In the genomic region with DNA sequence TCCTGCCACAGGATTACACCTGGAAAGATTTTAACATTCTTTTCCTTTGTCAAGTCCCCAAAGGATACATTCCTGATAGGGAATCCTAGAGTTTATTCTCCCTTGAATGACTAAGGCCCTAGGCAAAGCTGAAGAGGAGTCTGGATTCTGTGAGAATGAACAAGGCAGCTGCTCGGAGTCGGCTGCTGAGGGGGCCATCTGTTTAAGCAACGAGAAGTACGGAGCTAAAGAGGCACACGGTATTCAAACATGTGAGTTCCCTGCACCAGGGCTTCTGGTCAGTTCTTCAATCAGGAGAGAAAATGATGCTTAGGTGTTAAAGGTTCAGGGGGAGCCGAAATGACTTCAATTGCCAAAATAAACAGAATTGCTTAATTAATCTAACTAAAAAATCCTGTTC, we compare ENCODE assay signal across 12 cellular contexts.
A peak's percentile ranks its signal among the peaks of the same experiment; 100 is the strongest.
DNase-seq lines count a peak whose midpoint lies in the region; ATAC-seq and TF ChIP-seq lines count a peak whose summit lies in the region.
"Had no signal": no experiment of that assay in that cellular context is flagged by ENCODE, and none has a peak within 500 bp of the region (broad histone marks: within the 10 kb centered on the region; RNA-seq: fewer than 3 reads in every experiment).

No MANE protein-coding gene starts in this region.

- DNase-seq in GM23338 (ENCODE audit: low spot score) (peak; percentile 43), right atrium auricular region (ENCODE audit: low spot score) (peak; percentile 52), gastrocnemius medialis (no peak), activated gamma-delta T cell (lab: John Stamatoyannopoulos, UW) (no peak), DMS79 treated with DMSO at 0.1 percent for 48 hours (lab: John Stamatoyannopoulos, UW) (no peak), EL (no peak)
- DNase-seq: AML-193, brain microvascular endothelial cell, natural killer cell had no signal

- no peak overlapping the region for H3K27ac Mint-ChIP-seq in GM23338
- H3K27ac Mint-ChIP-seq: natural killer cell had no signal

- no peaks in the 10 kb centered on the region for H3F3A ChIP-seq in GM23338 (replicated peaks; ENCODE audit: low read depth)

- no peak overlapping the region for H3K4me2 ChIP-seq in GM23338

- no peak for TF ChIP-seq CTCF in GM23338 (conservative IDR thresholded peaks at IDR 0.05; ENCODE audit: low read depth in 2 of 2)
- TF ChIP-seq CTCF in right atrium auricular region (IDR thresholded peaks at IDR 0.05), result no peak
- TF ChIP-seq CTCF in gastrocnemius medialis (IDR thresholded peaks at IDR 0.05 in 4 of 5, conservative IDR thresholded peaks at IDR 0.05 in 1 of 5), result no peak

- H3K4me3 ChIP-seq in GM23338 (no peak overlapping the region), right atrium auricular region (peak overlapping the region in 1 of 2 donors; percentile 28), gastrocnemius medialis (peak overlapping the region in 3 of 4 donors; percentile 3 to 31 (median 6))

- peaks cover 23% of the 10 kb centered on the region for H3K4me1 Mint-ChIP-seq in GM23338
- H3K4me1 Mint-ChIP-seq: natural killer cell had no signal

- no peaks in the 10 kb centered on the region for H4K20me1 ChIP-seq in GM23338 (replicated peaks; ENCODE audit: insufficient read depth)

- H3K9me3 Mint-ChIP-seq in GM23338, result no peaks in the 10 kb centered on the region
- H3K9me3 Mint-ChIP-seq: natural killer cell had no signal

- no peaks in the 10 kb centered on the region for H3K9me2 ChIP-seq in GM23338 (ENCODE audit: insufficient read depth)

- peak; percentile 36 for ATAC-seq in GM23338
- ATAC-seq in SK-N-SH treated with all-trans-retinoic acid at 6 μM for 48 hours, result peak; percentile 35; the same call in 1 of the 3 replicates
- no peak for ATAC-seq in gastrocnemius medialis
- ATAC-seq in GM18519 (IDR thresholded peaks at IDR 0.05; ENCODE audit: low FRiP score, unreplicated experiment), result no peak
- ATAC-seq: natural killer cell had no signal

- no peak overlapping the region for H2AFZ ChIP-seq in GM23338

- H3K9me3 ChIP-seq in right atrium auricular region (no peaks in the 10 kb centered on the region), gastrocnemius medialis (no peaks in the 10 kb centered on the region)

- H3K27ac ChIP-seq in GM23338 (ENCODE audit: low read depth), result no peak overlapping the region
- H3K27ac ChIP-seq in right atrium auricular region, result peak overlapping the region; percentile 80 to 85
- H3K27ac ChIP-seq in gastrocnemius medialis, result peak overlapping the region; percentile 76 to 85 (median 82)
- H3K27ac ChIP-seq: brain microvascular endothelial cell, RWPE1 had no signal

- no peak overlapping the region for H3K4me3 Mint-ChIP-seq in GM23338
- H3K4me3 Mint-ChIP-seq: natural killer cell had no signal

- H3K79me2 ChIP-seq in GM23338 (replicated peaks; ENCODE audit: insufficient read depth), result no peaks in the 10 kb centered on the region

- no peaks in the 10 kb centered on the region for H3K36me3 Mint-ChIP-seq in GM23338 (ENCODE audit: low read depth)
- H3K36me3 Mint-ChIP-seq: natural killer cell had no signal

- no peaks in the 10 kb centered on the region for H3K36me3 ChIP-seq in GM23338 (ENCODE audit: insufficient read depth)
- H3K36me3 ChIP-seq in right atrium auricular region, result no peaks in the 10 kb centered on the region
- no peaks in the 10 kb centered on the region for H3K36me3 ChIP-seq in gastrocnemius medialis
- H3K36me3 ChIP-seq: brain microvascular endothelial cell had no signal

- intact Hi-C loops in gastrocnemius medialis (cut with DNase I; ENCODE audit: low total_unique reads), result loop anchor here (1.0 to 2.0 kb wide), 2 partner anchors 23 to 54 kb away; no protein-coding TSS in a partner anchor

- TF ChIP-seq POLR2A in gastrocnemius medialis (IDR thresholded peaks at IDR 0.05), result no peak

- no peaks in the 10 kb centered on the region for H3K27me3 ChIP-seq in GM23338 (ENCODE audit: insufficient read depth)
- no peaks in the 10 kb centered on the region for H3K27me3 ChIP-seq in right atrium auricular region
- H3K27me3 ChIP-seq in gastrocnemius medialis, result no peaks in the 10 kb centered on the region
- H3K27me3 ChIP-seq: brain microvascular endothelial cell had no signal

- in situ Hi-C loops in gastrocnemius medialis (cut with MboI; ENCODE audit: low sequenced_read_pairs in 4 of 4), result no loop called here

- H3K4me1 ChIP-seq in GM23338 (ENCODE audit: insufficient read depth), result no peaks in the 10 kb centered on the region; the same call in 1 of the 2 replicates
- peaks cover 0 to 52% of the 10 kb centered on the region in 2 donors for H3K4me1 ChIP-seq in right atrium auricular region
- peaks cover 56 to 59% of the 10 kb centered on the region in 2 donors for H3K4me1 ChIP-seq in gastrocnemius medialis

- peaks cover 4% of the 10 kb centered on the region for H3K27me3 Mint-ChIP-seq in GM23338 (ENCODE audit: insufficient read depth, low read depth, poor library complexity)

TF ChIP-seq in GM23338, 12 proteins besides CTCF, POLR2A, EP300 and RAD21:
- TF ChIP-seq, protein P1, sequence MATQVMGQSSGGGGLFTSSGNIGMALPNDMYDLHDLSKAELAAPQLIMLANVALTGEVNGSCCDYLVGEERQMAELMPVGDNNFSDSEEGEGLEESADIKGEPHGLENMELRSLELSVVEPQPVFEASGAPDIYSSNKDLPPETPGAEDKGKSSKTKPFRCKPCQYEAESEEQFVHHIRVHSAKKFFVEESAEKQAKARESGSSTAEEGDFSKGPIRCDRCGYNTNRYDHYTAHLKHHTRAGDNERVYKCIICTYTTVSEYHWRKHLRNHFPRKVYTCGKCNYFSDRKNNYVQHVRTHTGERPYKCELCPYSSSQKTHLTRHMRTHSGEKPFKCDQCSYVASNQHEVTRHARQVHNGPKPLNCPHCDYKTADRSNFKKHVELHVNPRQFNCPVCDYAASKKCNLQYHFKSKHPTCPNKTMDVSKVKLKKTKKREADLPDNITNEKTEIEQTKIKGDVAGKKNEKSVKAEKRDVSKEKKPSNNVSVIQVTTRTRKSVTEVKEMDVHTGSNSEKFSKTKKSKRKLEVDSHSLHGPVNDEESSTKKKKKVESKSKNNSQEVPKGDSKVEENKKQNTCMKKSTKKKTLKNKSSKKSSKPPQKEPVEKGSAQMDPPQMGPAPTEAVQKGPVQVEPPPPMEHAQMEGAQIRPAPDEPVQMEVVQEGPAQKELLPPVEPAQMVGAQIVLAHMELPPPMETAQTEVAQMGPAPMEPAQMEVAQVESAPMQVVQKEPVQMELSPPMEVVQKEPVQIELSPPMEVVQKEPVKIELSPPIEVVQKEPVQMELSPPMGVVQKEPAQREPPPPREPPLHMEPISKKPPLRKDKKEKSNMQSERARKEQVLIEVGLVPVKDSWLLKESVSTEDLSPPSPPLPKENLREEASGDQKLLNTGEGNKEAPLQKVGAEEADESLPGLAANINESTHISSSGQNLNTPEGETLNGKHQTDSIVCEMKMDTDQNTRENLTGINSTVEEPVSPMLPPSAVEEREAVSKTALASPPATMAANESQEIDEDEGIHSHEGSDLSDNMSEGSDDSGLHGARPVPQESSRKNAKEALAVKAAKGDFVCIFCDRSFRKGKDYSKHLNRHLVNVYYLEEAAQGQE (IDR thresholded peaks at IDR 0.05; ENCODE audit: unreplicated experiment), result no peak
- TF ChIP-seq STAT1 (IDR thresholded peaks at IDR 0.05; ENCODE audit: unreplicated experiment), result no peak
- TF ChIP-seq NANOG (IDR thresholded peaks at IDR 0.05; ENCODE audit: borderline replicate concordance), result no peak
- TF ChIP-seq POLR2AphosphoS5 (IDR thresholded peaks at IDR 0.05; ENCODE audit: low read depth), result no peak
TF ChIP-seq in GM23338: peak in this region for 0.

TF ChIP-seq in SK-N-SH treated with all-trans-retinoic acid at 6 μM for 48 hours, 23 proteins besides CTCF, POLR2A, EP300 and RAD21:
- TF ChIP-seq TCF4 (CRISPR knock-in tag; IDR thresholded peaks at IDR 0.05; ENCODE audit: borderline replicate concordance), result peak; percentile 81
- TF ChIP-seq, protein P2, sequence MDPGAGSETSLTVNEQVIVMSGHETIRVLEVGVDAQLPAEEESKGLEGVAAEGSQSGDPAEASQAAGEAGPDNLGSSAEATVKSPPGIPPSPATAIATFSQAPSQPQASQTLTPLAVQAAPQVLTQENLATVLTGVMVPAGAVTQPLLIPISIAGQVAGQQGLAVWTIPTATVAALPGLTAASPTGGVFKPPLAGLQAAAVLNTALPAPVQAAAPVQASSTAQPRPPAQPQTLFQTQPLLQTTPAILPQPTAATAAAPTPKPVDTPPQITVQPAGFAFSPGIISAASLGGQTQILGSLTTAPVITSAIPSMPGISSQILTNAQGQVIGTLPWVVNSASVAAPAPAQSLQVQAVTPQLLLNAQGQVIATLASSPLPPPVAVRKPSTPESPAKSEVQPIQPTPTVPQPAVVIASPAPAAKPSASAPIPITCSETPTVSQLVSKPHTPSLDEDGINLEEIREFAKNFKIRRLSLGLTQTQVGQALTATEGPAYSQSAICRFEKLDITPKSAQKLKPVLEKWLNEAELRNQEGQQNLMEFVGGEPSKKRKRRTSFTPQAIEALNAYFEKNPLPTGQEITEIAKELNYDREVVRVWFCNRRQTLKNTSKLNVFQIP (CRISPR knock-in tag; IDR thresholded peaks at IDR 0.05; ENCODE audit: borderline replicate concordance, low read depth), result no peak

Comparison
In these comparisons a context has a peak if more than half of its experiments do, and no peak if none do; other contexts are left out.
1. ATAC-seq: peak in GM23338 (single experiment) and SK-N-SH treated with all-trans-retinoic acid at 6 μM for 48 hours (single experiment); none in gastrocnemius medialis (0 of 2) and GM18519 (single experiment).
2. DNase-seq: peak in GM23338 (single experiment) and right atrium auricular region (single experiment); none in gastrocnemius medialis (0 of 2), activated gamma-delta T cell (single experiment), DMS79 treated with DMSO at 0.1 percent for 48 hours (single experiment) and EL (single experiment).